In genomic region chr2:127022817-127023216, GRCh38 we compare ENCODE assay signal across 36 cellular contexts.
"Had no signal": no experiment of that assay in that cellular context is flagged by ENCODE, and none has a peak within 500 bp of the region (broad histone marks: within the 10 kb centered on the region; RNA-seq: fewer than 3 reads in every experiment).

No MANE protein-coding gene starts in this region.

- H3K4me2 ChIP-seq: KMS-11 had no signal

- FAIRE-seq: astrocyte, bronchial epithelial cell had no signal

- H3K9me3 ChIP-seq: adrenal gland, body of pancreas had no signal

- H3K36me3 ChIP-seq: adrenal gland had no signal

- ATAC-seq: activated naive CD4-positive, alpha-beta T cell treated with anti-CD3 and anti-CD28 coated beads, Interleukin-2, amount 50 U/mL, for 72 hours; activated T-cell treated with anti-CD3 and anti-CD28 coated beads, Interleukin-2, amount 50 U/mL, for 4 hours; body of pancreas had no signal

- H3K9ac ChIP-seq: KMS-11 had no signal

- H3K27ac ChIP-seq: adrenal gland, body of pancreas, KMS-11, VCaP had no signal

- DNase-seq: activated B cell treated with CpG ODN at 0.5 μM for 24 hours; activated CD4-positive, alpha-beta memory T cell treated with anti-CD3 and anti-CD28 coated beads for 36 hours; activated CD4-positive, alpha-beta T cell treated with anti-CD3 and anti-CD28 coated beads for 4 hours; activated CD4-positive, alpha-beta T cell treated with anti-CD3 and anti-CD28 coated beads, Interleukin-2, amount 50 U/mL, for 1 hour; activated CD4-positive, CD25-positive, alpha-beta regulatory T cell treated with anti-CD3 and anti-CD28 coated beads, Interleukin-2, amount 50 U/mL, for 72 hours; activated CD8-positive, alpha-beta memory T cell treated with anti-CD3 and anti-CD28 coated beads, Interleukin-2, amount 50 U/mL, for 4 hours; activated gamma-delta T cell treated with Interleukin-2 at 50 U/mL for 16 hours; activated naive CD4-positive, alpha-beta T cell treated with anti-CD3 and anti-CD28 coated beads for 36 hours; activated T-cell treated with anti-CD3 and anti-CD28 coated beads for 4 hours; activated T-cell treated with anti-CD3 and anti-CD28 coated beads, Interleukin-2, amount 50 U/mL, for 4 hours; adrenal gland; body of pancreas; caudate nucleus; cerebellar nuclear complex; MM.1S; MV-4-11; NCI-H1092 treated with DMSO at 0.1 percent for 48 hours; NCI-H1417; NCI-H146; NCI-H187; NCI-H2029 treated with DMSO at 0.1 percent for 48 hours; NCI-H2107; NCI-H2171; NCI-H510A; NCI-H526; NCI-H748 treated with DMSO at 0.1 percent for 48 hours; Right ventricle myocardium superior; SW 1271; T-helper 1 cell; T-helper 2 cell; T-helper 9 cell had no signal

- H3K27me3 ChIP-seq: body of pancreas had no signal

- H3K4me3 ChIP-seq: adrenal gland, body of pancreas had no signal
